In genomic region chr4:23070848-23071570, GRCh38 we compare ENCODE assay signal across 19 cellular contexts.
"Had no signal": no experiment of that assay in that cellular context is flagged by ENCODE, and none has a peak within 500 bp of the region (broad histone marks: within the 10 kb centered on the region; RNA-seq: fewer than 3 reads in every experiment).

No MANE protein-coding gene starts in this region.

- H3K4me1 ChIP-seq: SJCRH30 had no signal

- FAIRE-seq: HTR-8/SVneo, K562 had no signal

- H3K4me3 ChIP-seq: K562, SJCRH30 had no signal

- DNase-seq: MV-4-11, NCI-H1048, NCI-H1105, NCI-H1417, NCI-H1436 treated with DMSO at 0.1 percent for 48 hours, NCI-H1694 treated with DMSO at 0.1 percent for 48 hours, NCI-H1930, NCI-H2081, NCI-H2107, NCI-H2227 treated with DMSO at 0.1 percent for 48 hours, NCI-H524, NCI-H526 treated with DMSO at 0.1 percent for 48 hours, NCI-H748 treated with DMSO at 0.1 percent for 48 hours, PC-3, SHP77 treated with DMSO at 0.1 percent for 48 hours, SJCRH30 had no signal

- H3K9me3 ChIP-seq: SJCRH30 had no signal

- H3K27me3 ChIP-seq: SJCRH30 had no signal

- H3K27ac ChIP-seq: HL-60, SJCRH30 had no signal

- H3K36me3 ChIP-seq: SJCRH30 had no signal
